Comparison of ENCODE assay signal across 14 cellular contexts in genomic region chr3:171790898-171791694, GRCh38. TPM values are rescaled to one million over a fixed set of nuclear protein-coding genes. Genes with fewer than 3 reads are reported as not detected.
DNase-seq lines count a peak whose midpoint lies in the region; ATAC-seq, FAIRE-seq and TF ChIP-seq lines count a peak whose summit lies in the region.
"Had no signal": no experiment of that assay in that cellular context is flagged by ENCODE, and none has a peak within 500 bp of the region (broad histone marks: within the 10 kb centered on the region; RNA-seq: fewer than 3 reads in every experiment).

No MANE protein-coding gene starts in this region.

- H2AFZ ChIP-seq in mammary epithelial cell (ENCODE audit: low read depth, low read length) = peak overlapping the region; percentile 74
- no peak overlapping the region for H2AFZ ChIP-seq in HepG2 (ENCODE audit: low read length)

- H3K9me3 ChIP-seq in mammary epithelial cell (replicated peaks; ENCODE audit: insufficient read depth, low read length) (no peaks in the 10 kb centered on the region), HepG2 (ENCODE audit: low read length) (no peaks in the 10 kb centered on the region), Caco-2 (no peaks in the 10 kb centered on the region)

- CTCF ChIA-PET in mammary epithelial cell (lab: Charles Lee; ENCODE audit: low non-redundant PET) (no interaction called here), HepG2 (lab: Yijun Ruan, JAX; ENCODE audit: low intra/inter-chr PET ratio, low total read pairs) (no interaction called here), Caco-2 (lab: Charles Lee) (interaction anchor here (1.5 kb wide), 1 partner anchor 19 kb away, joined by 4 read pairs; no protein-coding TSS in a partner anchor)

- TF ChIP-seq EP300 in HepG2 (IDR thresholded peaks at IDR 0.05; ENCODE audit: low read depth in 2 of 2, low read length in 2 of 2) = no peak
- TF ChIP-seq EP300 in HepG2 (CRISPR knock-in tag; IDR thresholded peaks at IDR 0.05; ENCODE audit: borderline replicate concordance) = no peak

- H3K4me3 ChIP-seq in mammary epithelial cell (replicated peaks in 1 of 3; ENCODE audit: insufficient read depth in 1 of 3, low read depth in 2 of 3, low read length in 3 of 3) = no peak overlapping the region
- H3K4me3 ChIP-seq in HepG2 (replicated peaks in 1 of 3; ENCODE audit: insufficient read depth in 1 of 3, low read depth in 2 of 3, low read length in 3 of 3) = no peak overlapping the region
- no peak overlapping the region for H3K4me3 ChIP-seq in Caco-2 (ENCODE audit: low read depth, low read length)

- peak; percentile 48 for DNase-seq in NCI-H82 (lab: John Stamatoyannopoulos, UW)
- no peak for DNase-seq in NCI-H82 treated with DMSO at 0.1 percent for 48 hours (lab: John Stamatoyannopoulos, UW; ENCODE audit: unreplicated experiment)
- no peak for DNase-seq in mammary epithelial cell
- no peak for DNase-seq in HepG2 (ENCODE audit: low spot score)
- no peak for DNase-seq in type B pancreatic cell (ENCODE audit: extremely low spot score, unreplicated experiment)
- no peak for DNase-seq in Caco-2
- DNase-seq: activated CD4-positive, alpha-beta T cell treated with anti-CD3 and anti-CD28 coated beads for 1 hour; activated effector memory CD4-positive, alpha-beta T cell treated with anti-CD3 and anti-CD28 coated beads, Interleukin-2, amount 50 U/mL, for 16 hours; H7; NCI-H226 had no signal

- no peaks in the 10 kb centered on the region for H4K20me1 ChIP-seq in mammary epithelial cell (ENCODE audit: insufficient read depth, low read length)
- H4K20me1 ChIP-seq in HepG2 (ENCODE audit: insufficient read depth, low read length) = peaks cover 36% of the 10 kb centered on the region

- intact Hi-C loops in mammary epithelial cell (cut with micrococcal nuclease) (loop anchor here (1.0 kb wide), 1 partner anchor 19 kb away; the partner anchor contains the start of gene PLD1), HepG2 (cut with micrococcal nuclease; ENCODE audit: unreplicated experiment) (no loop called here), Caco-2 (cut with micrococcal nuclease; ENCODE audit: unreplicated experiment) (no loop called here)

- H3K27ac ChIP-seq in mammary epithelial cell (ENCODE audit: insufficient read depth, low read depth, low read length) (peak overlapping the region; percentile 99), HepG2 (ENCODE audit: extremely low read length, insufficient read depth, low read length) (peak overlapping the region; percentile 33)
- H3K27ac ChIP-seq: 22Rv1 had no signal

- H3K27ac Mint-ChIP-seq in type B pancreatic cell (peak overlapping the region; percentile 44), Caco-2 (ENCODE audit: unreplicated experiment) (no peak overlapping the region)

- no peak for FAIRE-seq in HepG2 (lab: Jason Lieb, UNC)

- peaks cover 6% of the 10 kb centered on the region for H3K36me3 Mint-ChIP-seq in type B pancreatic cell
- H3K36me3 Mint-ChIP-seq in Caco-2 (ENCODE audit: insufficient read depth, unreplicated experiment) = no peaks in the 10 kb centered on the region

- dilution Hi-C loops in mammary epithelial cell (cut with HindIII; ENCODE audit: low sequenced_read_pairs) = no loop called here

- 72% methylated on average over 6 of the region's 6 CpGs for WGBS in mammary epithelial cell (ENCODE audit: low coverage, missing lambda C conversion rate)
- 90% methylated on average over 6 of the region's 6 CpGs for WGBS in HepG2 (ENCODE audit: low lambda C conversion rate)

- TF ChIP-seq CTCF in mammary epithelial cell (conservative IDR thresholded peaks at IDR 0.05 in 1 of 2, IDR thresholded peaks at IDR 0.05 in 1 of 2; ENCODE audit: extremely low read depth in 1 of 2, insufficient read depth in 1 of 2, low read depth in 1 of 2, low read length in 2 of 2) = no peak
- no peak for TF ChIP-seq CTCF in HepG2 (CRISPR knock-in tag; IDR thresholded peaks at IDR 0.05)
- TF ChIP-seq CTCF in type B pancreatic cell (conservative IDR thresholded peaks at IDR 0.05) = no peak
- TF ChIP-seq CTCF in Caco-2 (IDR thresholded peaks at IDR 0.05; ENCODE audit: insufficient read depth in 1 of 2, low read depth in 1 of 2, low read length in 1 of 2, severe bottlenecking in 1 of 2, unreplicated experiment in 1 of 2) = no peak

- in situ Hi-C loops in mammary epithelial cell (cut with MboI; ENCODE audit: low sequenced_read_pairs in 2 of 2) (no loop called here), HepG2 (cut with HindIII; ENCODE audit: extremely low pct_ligation_motif_present, low pct_unique_long_range_greater_than_20kb) (no loop called here)

- H3K9me3 Mint-ChIP-seq in type B pancreatic cell = peaks cover 12% of the 10 kb centered on the region
- H3K9me3 Mint-ChIP-seq in Caco-2 (ENCODE audit: unreplicated experiment) = no peaks in the 10 kb centered on the region

- no TSS peak for BruUV-seq in mammary epithelial cell (replicated peaks; lab: Mats Ljungman, UMichigan)
- BruUV-seq in HepG2 (replicated peaks; lab: Mats Ljungman, UMichigan) = no TSS peak
- no TSS peak for BruUV-seq in Caco-2 (replicated peaks; lab: Mats Ljungman, UMichigan)

- TF ChIP-seq RAD21 in HepG2 (CRISPR knock-in tag; IDR thresholded peaks at IDR 0.05) = no peak

- H3K27me3 ChIP-seq in mammary epithelial cell (ENCODE audit: insufficient read depth, low read length) (no peaks in the 10 kb centered on the region), HepG2 (ENCODE audit: control insufficient read depth in 1 of 2, insufficient read depth in 2 of 2, low read length in 2 of 2) (no peaks in the 10 kb centered on the region), Caco-2 (replicated peaks; ENCODE audit: control insufficient read depth, insufficient read depth, low read length) (no peaks in the 10 kb centered on the region)

- POLR2A ChIA-PET in HepG2 (lab: Yijun Ruan, JAX) = interaction anchor here (0.6 to 2.9 kb wide), 4 partner anchors 15 to 50 kb away, joined by 3 to 12 read pairs (median 10); partner anchors contain the start of gene PLD1
- POLR2A ChIA-PET in Caco-2 (lab: Charles Lee) = no interaction called here

- H3K9ac ChIP-seq in mammary epithelial cell (ENCODE audit: insufficient read depth, low read length) (peak overlapping the region; percentile 68), HepG2 (ENCODE audit: insufficient read depth, low read depth, low read length) (0 out of 2 replicates have a peak overlapping the region, but pooled peaks have one; percentile 3)

- H3K36me3 ChIP-seq in mammary epithelial cell (ENCODE audit: insufficient read depth, low read length) (no peaks in the 10 kb centered on the region), HepG2 (replicated peaks in 1 of 2; ENCODE audit: control insufficient read depth in 1 of 2, insufficient read depth in 2 of 2, low read length in 2 of 2) (peaks cover 6 to 29% of the 10 kb centered on the region in 2 experiments), Caco-2 (ENCODE audit: control insufficient read depth, insufficient read depth, low read length) (no peaks in the 10 kb centered on the region; the same call in 1 of the 2 replicates)

- TF ChIP-seq POLR2A in HepG2 (IDR thresholded peaks at IDR 0.05; ENCODE audit: insufficient read depth in 1 of 2, low read depth in 2 of 2, low read length in 2 of 2) = no peak

- H3K4me1 Mint-ChIP-seq in type B pancreatic cell (ENCODE audit: unreplicated experiment) (peaks cover 24% of the 10 kb centered on the region), Caco-2 (ENCODE audit: low read depth, unreplicated experiment) (peaks cover 8% of the 10 kb centered on the region)

- H3K4me3 Mint-ChIP-seq in type B pancreatic cell (no peak overlapping the region), Caco-2 (ENCODE audit: unreplicated experiment) (no peak overlapping the region)

- H3K4me2 ChIP-seq in mammary epithelial cell (ENCODE audit: insufficient read depth, low read depth, low read length) (peak overlapping the region; percentile 48), HepG2 (ENCODE audit: low read depth, low read length) (no peak overlapping the region)

- ATAC-seq in HepG2 (no peak), GM19023 (IDR thresholded peaks at IDR 0.05; ENCODE audit: unreplicated experiment) (no peak), GM18909 (IDR thresholded peaks at IDR 0.05; ENCODE audit: poor library complexity, unreplicated experiment) (no peak)

- H3K27me3 Mint-ChIP-seq in type B pancreatic cell = no peaks in the 10 kb centered on the region
- H3K27me3 Mint-ChIP-seq in Caco-2 (ENCODE audit: insufficient read depth, unreplicated experiment) = no peaks in the 10 kb centered on the region

- H3K4me1 ChIP-seq in mammary epithelial cell (ENCODE audit: insufficient read depth, low read length) = peaks cover 49% of the 10 kb centered on the region
- peaks cover 72% of the 10 kb centered on the region for H3K4me1 ChIP-seq in HepG2 (ENCODE audit: insufficient read depth, low read length)
- peaks cover 8% of the 10 kb centered on the region; the same call in 1 of the 2 replicates for H3K4me1 ChIP-seq in Caco-2

- H3K79me2 ChIP-seq in mammary epithelial cell (ENCODE audit: insufficient read depth, low read length) (peaks cover 6% of the 10 kb centered on the region), HepG2 (ENCODE audit: insufficient read depth, low read length) (peaks cover 93% of the 10 kb centered on the region)

RNA-seq across cellular contexts. Expression of gene PLD1, which starts 19.2 kb away (rescaled TPM):
- total RNA-seq in mammary epithelial cell (10 to 100 TPM; 13.9 to 19.0 TPM), HepG2 (2016; rRNA removed; fragmentation: Illumina TruSeq; extraction: Trizol) (27.1 and 33.6 TPM in 2 replicates), type B pancreatic cell (ENCODE audit: low replicate concordance) (33.3 and 44.6 TPM in 2 replicates), Caco-2 (2022) (5.3 and 5.5 TPM in 2 replicates)
- polyA plus RNA-seq in mammary epithelial cell (7.5 TPM), HepG2 (2011; rRNA removed) (50.3 and 59.4 TPM in 2 replicates)
- polyA minus RNA-seq in mammary epithelial cell = 16.3 TPM
- 12.6 and 14.9 TPM in 2 replicates for total RNA-seq in HepG2 (2016; cell fraction: cytosol; rRNA removed; fragmentation: Illumina TruSeq; extraction: Trizol; ENCODE audit: low read depth)
- total RNA-seq in HepG2 (2016; cell fraction: insoluble cytoplasmic fraction; rRNA removed; fragmentation: Illumina TruSeq; extraction: Trizol) = 28.7 and 35.7 TPM in 2 replicates
- total RNA-seq in HepG2 (2016; cell fraction: membrane; rRNA removed; fragmentation: Illumina TruSeq; extraction: Trizol) = 12.9 and 13.9 TPM in 2 replicates
- total RNA-seq in HepG2 (2016; cell fraction: nucleus; rRNA removed; fragmentation: Illumina TruSeq; extraction: Trizol) = 61.9 and 62.3 TPM in 2 replicates
- 28.6 and 41.2 TPM in 2 replicates for polyA plus RNA-seq in HepG2 (2011; cell fraction: cytosol; rRNA removed)
- 71.6 and 77.3 TPM in 2 replicates for polyA plus RNA-seq in HepG2 (2011; cell fraction: nucleus; rRNA removed)
- 41.8 and 49.9 TPM in 2 replicates for polyA plus RNA-seq in HepG2 (2012)
- polyA plus RNA-seq in HepG2 (2016; cell fraction: cytosol; fragmentation: Illumina TruSeq; extraction: Trizol; ENCODE audit: low read depth) = 3.8 and 4.4 TPM in 2 replicates
- 25.0 and 25.2 TPM in 2 replicates for polyA plus RNA-seq in HepG2 (2016; cell fraction: insoluble cytoplasmic fraction; fragmentation: Illumina TruSeq; extraction: Trizol; ENCODE audit: low read depth)
- 6.2 and 6.8 TPM in 2 replicates for polyA plus RNA-seq in HepG2 (2016; cell fraction: membrane; fragmentation: Illumina TruSeq; extraction: Trizol; ENCODE audit: low read depth)
- 33.1 and 33.7 TPM in 2 replicates for polyA plus RNA-seq in HepG2 (2016; cell fraction: nucleus; fragmentation: Illumina TruSeq; extraction: Trizol; ENCODE audit: insufficient read depth, low read depth)
- 21.7 and 144 TPM in 2 replicates for polyA minus RNA-seq in HepG2 (2011; rRNA and poly(A)+ RNA removed; ENCODE audit: low replicate concordance)
- polyA minus RNA-seq in HepG2 (2011; cell fraction: cytosol; rRNA and poly(A)+ RNA removed) = 63.4 and 75.3 TPM in 2 replicates
- polyA minus RNA-seq in HepG2 (2011; cell fraction: nucleus; rRNA and poly(A)+ RNA removed) = 391 and 460 TPM in 2 replicates

RNA-seq across cellular contexts. Expression of gene TMEM212, which starts 52.1 kb away (rescaled TPM):
- total RNA-seq in mammary epithelial cell (not detected), HepG2 (2016; rRNA removed; fragmentation: Illumina TruSeq; extraction: Trizol) (not detected in 2 replicates), type B pancreatic cell (ENCODE audit: low replicate concordance) (not detected in 2 replicates), Caco-2 (2022) (not detected in 2 replicates)
- polyA plus RNA-seq in mammary epithelial cell (not detected), HepG2 (2011; rRNA removed) (not detected in 2 replicates)
- polyA minus RNA-seq in mammary epithelial cell = not detected
- total RNA-seq in HepG2 (2016; cell fraction: cytosol; rRNA removed; fragmentation: Illumina TruSeq; extraction: Trizol; ENCODE audit: low read depth) = not detected in 2 replicates
- total RNA-seq in HepG2 (2016; cell fraction: insoluble cytoplasmic fraction; rRNA removed; fragmentation: Illumina TruSeq; extraction: Trizol) = not detected in 2 replicates
- total RNA-seq in HepG2 (2016; cell fraction: membrane; rRNA removed; fragmentation: Illumina TruSeq; extraction: Trizol) = not detected in 2 replicates
- not detected in 2 replicates for total RNA-seq in HepG2 (2016; cell fraction: nucleus; rRNA removed; fragmentation: Illumina TruSeq; extraction: Trizol)
- 0.06 TPM in 1 of 2 replicates, not detected in the other for polyA plus RNA-seq in HepG2 (2011; cell fraction: cytosol; rRNA removed)
- 0.33 TPM in 1 of 2 replicates, not detected in the other for polyA plus RNA-seq in HepG2 (2011; cell fraction: nucleus; rRNA removed)
- not detected in 2 replicates for polyA plus RNA-seq in HepG2 (2012)
- polyA plus RNA-seq in HepG2 (2016; cell fraction: cytosol; fragmentation: Illumina TruSeq; extraction: Trizol; ENCODE audit: low read depth) = not detected in 2 replicates
- not detected in 2 replicates for polyA plus RNA-seq in HepG2 (2016; cell fraction: insoluble cytoplasmic fraction; fragmentation: Illumina TruSeq; extraction: Trizol; ENCODE audit: low read depth)
- polyA plus RNA-seq in HepG2 (2016; cell fraction: membrane; fragmentation: Illumina TruSeq; extraction: Trizol; ENCODE audit: low read depth) = not detected in 2 replicates
- not detected in 2 replicates for polyA plus RNA-seq in HepG2 (2016; cell fraction: nucleus; fragmentation: Illumina TruSeq; extraction: Trizol; ENCODE audit: insufficient read depth, low read depth)
- polyA minus RNA-seq in HepG2 (2011; rRNA and poly(A)+ RNA removed; ENCODE audit: low replicate concordance) = not detected in 2 replicates
- not detected in 2 replicates for polyA minus RNA-seq in HepG2 (2011; cell fraction: cytosol; rRNA and poly(A)+ RNA removed)
- polyA minus RNA-seq in HepG2 (2011; cell fraction: nucleus; rRNA and poly(A)+ RNA removed) = 1.2 TPM in 1 of 2 replicates, not detected in the other
- total RNA-seq: H7, SK-MEL-5 had no signal
